ENCODE assay signal across 1 cellular context in the genomic region with DNA sequence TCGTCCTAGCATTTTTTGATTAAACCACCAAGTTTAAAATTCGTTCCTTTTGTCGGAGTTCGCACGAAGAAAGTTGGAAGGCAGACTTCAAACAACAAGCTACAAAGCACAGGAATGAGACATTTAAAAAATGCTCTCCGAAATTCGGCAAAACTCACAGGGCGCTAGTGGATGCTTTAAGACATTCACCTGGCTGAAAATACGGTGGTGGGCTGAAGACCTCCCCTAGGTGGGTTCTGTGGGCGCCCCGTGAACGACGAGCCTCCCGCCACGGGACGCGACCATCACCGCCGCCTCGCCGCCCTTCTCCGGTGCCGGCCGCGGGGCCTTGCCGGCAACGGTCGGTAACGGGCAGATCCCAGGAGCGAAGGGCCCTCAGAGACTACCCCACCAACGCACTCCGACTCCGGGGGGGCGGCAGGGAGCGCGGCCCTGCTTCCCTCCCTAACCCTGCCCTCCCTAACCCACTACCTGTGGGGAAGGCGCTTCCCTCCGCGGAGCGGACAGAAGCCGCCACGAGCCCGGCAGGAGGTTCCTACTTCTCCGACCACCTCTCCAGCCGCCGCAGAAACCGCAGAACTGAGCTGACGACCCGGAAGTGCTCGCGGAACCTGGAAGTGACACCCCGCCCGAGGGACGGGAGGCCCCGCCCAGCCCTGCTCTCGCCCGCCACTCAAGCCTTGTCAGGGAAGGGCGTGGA.
TF ChIP-seq lines count a peak whose summit lies in the region.

A gene with protein sequence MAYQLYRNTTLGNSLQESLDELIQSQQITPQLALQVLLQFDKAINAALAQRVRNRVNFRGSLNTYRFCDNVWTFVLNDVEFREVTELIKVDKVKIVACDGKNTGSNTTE (minus strand): TSS at position 581 of the 700 bp plus-strand sequence. CDS start 5,238 bp downstream, outside the sequence.

TF ChIP-seq in HepG2, 621 proteins besides CTCF, POLR2A, EP300 and RAD21 (continued from another document and continues in another):
- TF ChIP-seq, protein P1, sequence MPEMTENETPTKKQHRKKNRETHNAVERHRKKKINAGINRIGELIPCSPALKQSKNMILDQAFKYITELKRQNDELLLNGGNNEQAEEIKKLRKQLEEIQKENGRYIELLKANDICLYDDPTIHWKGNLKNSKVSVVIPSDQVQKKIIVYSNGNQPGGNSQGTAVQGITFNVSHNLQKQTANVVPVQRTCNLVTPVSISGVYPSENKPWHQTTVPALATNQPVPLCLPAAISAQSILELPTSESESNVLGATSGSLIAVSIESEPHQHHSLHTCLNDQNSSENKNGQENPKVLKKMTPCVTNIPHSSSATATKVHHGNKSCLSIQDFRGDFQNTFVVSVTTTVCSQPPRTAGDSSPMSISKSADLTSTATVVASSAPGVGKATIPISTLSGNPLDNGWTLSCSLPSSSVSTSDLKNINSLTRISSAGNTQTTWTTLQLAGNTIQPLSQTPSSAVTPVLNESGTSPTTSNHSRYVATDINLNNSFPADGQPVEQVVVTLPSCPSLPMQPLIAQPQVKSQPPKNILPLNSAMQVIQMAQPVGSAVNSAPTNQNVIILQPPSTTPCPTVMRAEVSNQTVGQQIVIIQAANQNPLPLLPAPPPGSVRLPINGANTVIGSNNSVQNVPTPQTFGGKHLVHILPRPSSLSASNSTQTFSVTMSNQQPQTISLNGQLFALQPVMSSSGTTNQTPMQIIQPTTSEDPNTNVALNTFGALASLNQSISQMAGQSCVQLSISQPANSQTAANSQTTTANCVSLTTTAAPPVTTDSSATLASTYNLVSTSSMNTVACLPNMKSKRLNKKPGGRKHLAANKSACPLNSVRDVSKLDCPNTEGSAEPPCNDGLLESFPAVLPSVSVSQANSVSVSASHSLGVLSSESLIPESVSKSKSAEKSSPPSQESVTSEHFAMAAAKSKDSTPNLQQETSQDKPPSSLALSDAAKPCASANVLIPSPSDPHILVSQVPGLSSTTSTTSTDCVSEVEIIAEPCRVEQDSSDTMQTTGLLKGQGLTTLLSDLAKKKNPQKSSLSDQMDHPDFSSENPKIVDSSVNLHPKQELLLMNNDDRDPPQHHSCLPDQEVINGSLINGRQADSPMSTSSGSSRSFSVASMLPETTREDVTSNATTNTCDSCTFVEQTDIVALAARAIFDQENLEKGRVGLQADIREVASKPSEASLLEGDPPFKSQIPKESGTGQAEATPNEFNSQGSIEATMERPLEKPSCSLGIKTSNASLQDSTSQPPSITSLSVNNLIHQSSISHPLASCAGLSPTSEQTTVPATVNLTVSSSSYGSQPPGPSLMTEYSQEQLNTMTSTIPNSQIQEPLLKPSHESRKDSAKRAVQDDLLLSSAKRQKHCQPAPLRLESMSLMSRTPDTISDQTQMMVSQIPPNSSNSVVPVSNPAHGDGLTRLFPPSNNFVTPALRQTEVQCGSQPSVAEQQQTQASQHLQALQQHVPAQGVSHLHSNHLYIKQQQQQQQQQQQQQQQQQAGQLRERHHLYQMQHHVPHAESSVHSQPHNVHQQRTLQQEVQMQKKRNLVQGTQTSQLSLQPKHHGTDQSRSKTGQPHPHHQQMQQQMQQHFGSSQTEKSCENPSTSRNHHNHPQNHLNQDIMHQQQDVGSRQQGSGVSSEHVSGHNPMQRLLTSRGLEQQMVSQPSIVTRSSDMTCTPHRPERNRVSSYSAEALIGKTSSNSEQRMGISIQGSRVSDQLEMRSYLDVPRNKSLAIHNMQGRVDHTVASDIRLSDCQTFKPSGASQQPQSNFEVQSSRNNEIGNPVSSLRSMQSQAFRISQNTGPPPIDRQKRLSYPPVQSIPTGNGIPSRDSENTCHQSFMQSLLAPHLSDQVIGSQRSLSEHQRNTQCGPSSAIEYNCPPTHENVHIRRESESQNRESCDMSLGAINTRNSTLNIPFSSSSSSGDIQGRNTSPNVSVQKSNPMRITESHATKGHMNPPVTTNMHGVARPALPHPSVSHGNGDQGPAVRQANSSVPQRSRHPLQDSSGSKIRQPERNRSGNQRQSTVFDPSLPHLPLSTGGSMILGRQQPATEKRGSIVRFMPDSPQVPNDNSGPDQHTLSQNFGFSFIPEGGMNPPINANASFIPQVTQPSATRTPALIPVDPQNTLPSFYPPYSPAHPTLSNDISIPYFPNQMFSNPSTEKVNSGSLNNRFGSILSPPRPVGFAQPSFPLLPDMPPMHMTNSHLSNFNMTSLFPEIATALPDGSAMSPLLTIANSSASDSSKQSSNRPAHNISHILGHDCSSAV (CRISPR knock-in tag; IDR thresholded peaks at IDR 0.05; ENCODE audit: borderline replicate concordance) = no peak
- TF ChIP-seq HCFC1 (IDR thresholded peaks at IDR 0.05; ENCODE audit: low read depth, low read length) (peak; percentile 45; the same call in 1 of the 2 replicates), PPARG (CRISPR knock-in tag; conservative IDR thresholded peaks at IDR 0.05) (no peak), ZBTB7A (CRISPR knock-in tag; IDR thresholded peaks at IDR 0.05) (0 out of 2 replicates have a peak, but pooled peaks have one; percentile 40), GTF2F1 (IDR thresholded peaks at IDR 0.05; ENCODE audit: low read length) (no peak), SRY (CRISPR knock-in tag; IDR thresholded peaks at IDR 0.05) (peak; percentile 73; the same call in 1 of the 2 replicates), HOXA5 (CRISPR knock-in tag; IDR thresholded peaks at IDR 0.05) (no peak), ZNF232 (CRISPR knock-in tag; IDR thresholded peaks at IDR 0.05; ENCODE audit: borderline replicate concordance) (0 out of 2 replicates have a peak, but pooled peaks have one; percentile 46), NCOR1 (IDR thresholded peaks at IDR 0.05; ENCODE audit: borderline replicate concordance, low read length) (no peak), ZMYM2 (CRISPR knock-in tag; IDR thresholded peaks at IDR 0.05) (no peak), KDM6A (CRISPR knock-in tag; IDR thresholded peaks at IDR 0.05; ENCODE audit: low read depth) (no peak), ZNF350 (CRISPR knock-in tag; IDR thresholded peaks at IDR 0.05; ENCODE audit: borderline replicate concordance, low read depth) (peak; percentile 52; the same call in 1 of the 2 replicates), REXO4 (CRISPR knock-in tag; IDR thresholded peaks at IDR 0.05; ENCODE audit: borderline replicate concordance) (no peak), CREM (IDR thresholded peaks at IDR 0.05) (peak; percentile 65), CREM (CRISPR knock-in tag; IDR thresholded peaks at IDR 0.05) (no peak), RXRB (CRISPR knock-in tag; IDR thresholded peaks at IDR 0.05; ENCODE audit: borderline replicate concordance) (peak; percentile 44; the same call in 1 of the 2 replicates), ZFP41 (CRISPR knock-in tag; IDR thresholded peaks at IDR 0.05; ENCODE audit: borderline replicate concordance) (no peak), JDP2 (CRISPR knock-in tag; IDR thresholded peaks at IDR 0.05; ENCODE audit: borderline replicate concordance) (no peak), ZBTB3 (CRISPR knock-in tag; IDR thresholded peaks at IDR 0.05; ENCODE audit: borderline replicate concordance, low read depth) (0 out of 2 replicates have a peak, but pooled peaks have one; percentile 55), ZNF101 (CRISPR knock-in tag; IDR thresholded peaks at IDR 0.05; ENCODE audit: borderline replicate concordance, low read depth) (no peak), ZNF75D (CRISPR knock-in tag; IDR thresholded peaks at IDR 0.05; ENCODE audit: borderline replicate concordance) (no peak), ZNF615 (CRISPR knock-in tag; IDR thresholded peaks at IDR 0.05; ENCODE audit: borderline replicate concordance) (no peak), MED8 (CRISPR knock-in tag; IDR thresholded peaks at IDR 0.05; ENCODE audit: insufficient replicate concordance) (peak; percentile 45), ZNF670 (CRISPR knock-in tag; IDR thresholded peaks at IDR 0.05; ENCODE audit: borderline replicate concordance) (no peak; the same call in 1 of the 2 replicates), SIX4 (CRISPR knock-in tag; IDR thresholded peaks at IDR 0.05) (no peak), ZFP36L2 (CRISPR knock-in tag; IDR thresholded peaks at IDR 0.05) (no peak), ZNF225 (CRISPR knock-in tag; IDR thresholded peaks at IDR 0.05) (no peak), NFYC (CRISPR knock-in tag; IDR thresholded peaks at IDR 0.05) (peak; percentile 23; the same call in 1 of the 2 replicates), ZNF83 (CRISPR knock-in tag; IDR thresholded peaks at IDR 0.05; ENCODE audit: borderline replicate concordance) (no peak), KLF6 (CRISPR knock-in tag; IDR thresholded peaks at IDR 0.05) (no peak)
- TF ChIP-seq, protein P2, sequence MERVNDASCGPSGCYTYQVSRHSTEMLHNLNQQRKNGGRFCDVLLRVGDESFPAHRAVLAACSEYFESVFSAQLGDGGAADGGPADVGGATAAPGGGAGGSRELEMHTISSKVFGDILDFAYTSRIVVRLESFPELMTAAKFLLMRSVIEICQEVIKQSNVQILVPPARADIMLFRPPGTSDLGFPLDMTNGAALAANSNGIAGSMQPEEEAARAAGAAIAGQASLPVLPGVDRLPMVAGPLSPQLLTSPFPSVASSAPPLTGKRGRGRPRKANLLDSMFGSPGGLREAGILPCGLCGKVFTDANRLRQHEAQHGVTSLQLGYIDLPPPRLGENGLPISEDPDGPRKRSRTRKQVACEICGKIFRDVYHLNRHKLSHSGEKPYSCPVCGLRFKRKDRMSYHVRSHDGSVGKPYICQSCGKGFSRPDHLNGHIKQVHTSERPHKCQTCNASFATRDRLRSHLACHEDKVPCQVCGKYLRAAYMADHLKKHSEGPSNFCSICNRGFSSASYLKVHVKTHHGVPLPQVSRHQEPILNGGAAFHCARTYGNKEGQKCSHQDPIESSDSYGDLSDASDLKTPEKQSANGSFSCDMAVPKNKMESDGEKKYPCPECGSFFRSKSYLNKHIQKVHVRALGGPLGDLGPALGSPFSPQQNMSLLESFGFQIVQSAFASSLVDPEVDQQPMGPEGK (CRISPR knock-in tag; IDR thresholded peaks at IDR 0.05) = no peak
- TF ChIP-seq, protein P3, sequence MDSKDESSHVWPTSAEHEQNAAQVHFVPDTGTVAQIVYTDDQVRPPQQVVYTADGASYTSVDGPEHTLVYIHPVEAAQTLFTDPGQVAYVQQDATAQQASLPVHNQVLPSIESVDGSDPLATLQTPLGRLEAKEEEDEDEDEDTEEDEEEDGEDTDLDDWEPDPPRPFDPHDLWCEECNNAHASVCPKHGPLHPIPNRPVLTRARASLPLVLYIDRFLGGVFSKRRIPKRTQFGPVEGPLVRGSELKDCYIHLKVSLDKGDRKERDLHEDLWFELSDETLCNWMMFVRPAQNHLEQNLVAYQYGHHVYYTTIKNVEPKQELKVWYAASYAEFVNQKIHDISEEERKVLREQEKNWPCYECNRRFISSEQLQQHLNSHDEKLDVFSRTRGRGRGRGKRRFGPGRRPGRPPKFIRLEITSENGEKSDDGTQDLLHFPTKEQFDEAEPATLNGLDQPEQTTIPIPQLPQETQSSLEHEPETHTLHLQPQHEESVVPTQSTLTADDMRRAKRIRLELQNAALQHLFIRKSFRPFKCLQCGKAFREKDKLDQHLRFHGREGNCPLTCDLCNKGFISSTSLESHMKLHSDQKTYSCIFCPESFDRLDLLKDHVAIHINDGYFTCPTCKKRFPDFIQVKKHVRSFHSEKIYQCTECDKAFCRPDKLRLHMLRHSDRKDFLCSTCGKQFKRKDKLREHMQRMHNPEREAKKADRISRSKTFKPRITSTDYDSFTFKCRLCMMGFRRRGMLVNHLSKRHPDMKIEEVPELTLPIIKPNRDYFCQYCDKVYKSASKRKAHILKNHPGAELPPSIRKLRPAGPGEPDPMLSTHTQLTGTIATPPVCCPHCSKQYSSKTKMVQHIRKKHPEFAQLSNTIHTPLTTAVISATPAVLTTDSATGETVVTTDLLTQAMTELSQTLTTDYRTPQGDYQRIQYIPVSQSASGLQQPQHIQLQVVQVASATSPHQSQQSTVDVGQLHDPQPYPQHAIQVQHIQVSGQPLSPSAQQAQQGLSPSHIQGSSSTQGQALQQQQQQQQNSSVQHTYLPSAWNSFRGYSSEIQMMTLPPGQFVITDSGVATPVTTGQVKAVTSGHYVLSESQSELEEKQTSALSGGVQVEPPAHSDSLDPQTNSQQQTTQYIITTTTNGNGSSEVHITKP (CRISPR knock-in tag; IDR thresholded peaks at IDR 0.05; ENCODE audit: low read depth) = 0 out of 2 replicates have a peak, but pooled peaks have one; percentile 40
- TF ChIP-seq, protein P4, sequence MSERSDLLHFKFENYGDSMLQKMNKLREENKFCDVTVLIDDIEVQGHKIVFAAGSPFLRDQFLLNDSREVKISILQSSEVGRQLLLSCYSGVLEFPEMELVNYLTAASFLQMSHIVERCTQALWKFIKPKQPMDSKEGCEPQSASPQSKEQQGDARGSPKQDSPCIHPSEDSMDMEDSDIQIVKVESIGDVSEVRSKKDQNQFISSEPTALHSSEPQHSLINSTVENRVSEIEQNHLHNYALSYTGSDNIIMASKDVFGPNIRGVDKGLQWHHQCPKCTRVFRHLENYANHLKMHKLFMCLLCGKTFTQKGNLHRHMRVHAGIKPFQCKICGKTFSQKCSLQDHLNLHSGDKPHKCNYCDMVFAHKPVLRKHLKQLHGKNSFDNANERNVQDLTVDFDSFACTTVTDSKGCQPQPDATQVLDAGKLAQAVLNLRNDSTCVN (CRISPR knock-in tag; IDR thresholded peaks at IDR 0.05; ENCODE audit: borderline replicate concordance) = 0 out of 2 replicates have a peak, but pooled peaks have one; percentile 66
- TF ChIP-seq, protein P5, sequence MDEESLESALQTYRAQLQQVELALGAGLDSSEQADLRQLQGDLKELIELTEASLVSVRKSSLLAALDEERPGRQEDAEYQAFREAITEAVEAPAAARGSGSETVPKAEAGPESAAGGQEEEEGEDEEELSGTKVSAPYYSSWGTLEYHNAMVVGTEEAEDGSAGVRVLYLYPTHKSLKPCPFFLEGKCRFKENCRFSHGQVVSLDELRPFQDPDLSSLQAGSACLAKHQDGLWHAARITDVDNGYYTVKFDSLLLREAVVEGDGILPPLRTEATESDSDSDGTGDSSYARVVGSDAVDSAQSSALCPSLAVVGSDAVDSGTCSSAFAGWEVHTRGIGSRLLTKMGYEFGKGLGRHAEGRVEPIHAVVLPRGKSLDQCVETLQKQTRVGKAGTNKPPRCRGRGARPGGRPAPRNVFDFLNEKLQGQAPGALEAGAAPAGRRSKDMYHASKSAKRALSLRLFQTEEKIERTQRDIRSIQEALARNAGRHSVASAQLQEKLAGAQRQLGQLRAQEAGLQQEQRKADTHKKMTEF (CRISPR knock-in tag; IDR thresholded peaks at IDR 0.05) = peak; percentile 78
- TF ChIP-seq, protein P6, sequence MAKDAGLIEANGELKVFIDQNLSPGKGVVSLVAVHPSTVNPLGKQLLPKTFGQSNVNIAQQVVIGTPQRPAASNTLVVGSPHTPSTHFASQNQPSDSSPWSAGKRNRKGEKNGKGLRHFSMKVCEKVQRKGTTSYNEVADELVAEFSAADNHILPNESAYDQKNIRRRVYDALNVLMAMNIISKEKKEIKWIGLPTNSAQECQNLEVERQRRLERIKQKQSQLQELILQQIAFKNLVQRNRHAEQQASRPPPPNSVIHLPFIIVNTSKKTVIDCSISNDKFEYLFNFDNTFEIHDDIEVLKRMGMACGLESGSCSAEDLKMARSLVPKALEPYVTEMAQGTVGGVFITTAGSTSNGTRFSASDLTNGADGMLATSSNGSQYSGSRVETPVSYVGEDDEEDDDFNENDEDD (CRISPR knock-in tag; IDR thresholded peaks at IDR 0.05; ENCODE audit: borderline replicate concordance) = peak; percentile 61; the same call in 1 of the 2 replicates
- TF ChIP-seq, protein P7, sequence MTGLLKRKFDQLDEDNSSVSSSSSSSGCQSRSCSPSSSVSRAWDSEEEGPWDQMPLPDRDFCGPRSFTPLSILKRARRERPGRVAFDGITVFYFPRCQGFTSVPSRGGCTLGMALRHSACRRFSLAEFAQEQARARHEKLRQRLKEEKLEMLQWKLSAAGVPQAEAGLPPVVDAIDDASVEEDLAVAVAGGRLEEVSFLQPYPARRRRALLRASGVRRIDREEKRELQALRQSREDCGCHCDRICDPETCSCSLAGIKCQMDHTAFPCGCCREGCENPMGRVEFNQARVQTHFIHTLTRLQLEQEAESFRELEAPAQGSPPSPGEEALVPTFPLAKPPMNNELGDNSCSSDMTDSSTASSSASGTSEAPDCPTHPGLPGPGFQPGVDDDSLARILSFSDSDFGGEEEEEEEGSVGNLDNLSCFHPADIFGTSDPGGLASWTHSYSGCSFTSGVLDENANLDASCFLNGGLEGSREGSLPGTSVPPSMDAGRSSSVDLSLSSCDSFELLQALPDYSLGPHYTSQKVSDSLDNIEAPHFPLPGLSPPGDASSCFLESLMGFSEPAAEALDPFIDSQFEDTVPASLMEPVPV (CRISPR knock-in tag; IDR thresholded peaks at IDR 0.05) = no peak
